18 cellular contexts compared by ENCODE assay signal in the genomic region with DNA sequence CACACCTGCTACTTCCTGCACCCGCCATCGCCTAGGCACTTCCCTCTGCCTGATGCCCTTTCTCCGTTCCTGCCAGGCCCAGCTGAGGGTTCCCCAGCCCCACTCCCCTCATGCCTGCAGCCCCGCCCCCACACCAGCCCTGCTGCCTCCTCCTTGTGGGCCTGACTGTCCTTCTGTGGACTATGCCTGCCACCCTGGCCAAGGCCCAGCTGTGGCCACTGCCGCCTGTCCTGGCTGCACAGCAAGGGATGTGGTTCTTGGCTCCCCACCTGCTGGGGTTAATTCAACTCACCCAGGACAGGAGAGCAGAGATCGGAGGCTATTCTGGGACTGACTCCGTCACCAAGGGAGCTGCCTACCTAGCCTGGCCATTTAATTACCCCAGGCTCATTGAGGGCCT.
"Had no signal": no experiment of that assay in that cellular context is flagged by ENCODE, and none has a peak within 500 bp of the region (broad histone marks: within the 10 kb centered on the region; RNA-seq: fewer than 3 reads in every experiment).

No MANE protein-coding gene starts in this region.

- H3K4me1 ChIP-seq: parathyroid adenoma had no signal

- H3K27me3 ChIP-seq: esophagus squamous epithelium had no signal

- H3K4me3 ChIP-seq: esophagus squamous epithelium, smooth muscle cell had no signal

- H3K27ac ChIP-seq: esophagus squamous epithelium, parathyroid adenoma had no signal

- H3K27me3 Mint-ChIP-seq: activated CD8-positive, alpha-beta memory T cell treated with anti-CD3 and anti-CD28 coated beads, Interleukin-2, amount 10 ng/mL, durations not matched to agents 7 days and 5 days; activated naive CD8-positive, alpha-beta T cell treated with anti-CD3 and anti-CD28 coated beads, Interleukin-2, amount 10 ng/mL, durations not matched to agents 7 days and 5 days; stimulated activated memory B cell treated with anti-CD40 and anti-IgM and Interleukin-4, amounts not matched to agents 10 μg/mL and 1 μg/mL and 100 μg/mL, for 72 hours had no signal

- DNase-seq: activated CD4-positive, CD25-positive, alpha-beta regulatory T cell; activated CD8-positive, alpha-beta memory T cell treated with anti-CD3 and anti-CD28 coated beads, Interleukin-2, amount 10 ng/mL, durations not matched to agents 7 days and 5 days; activated gamma-delta T cell; activated naive CD8-positive, alpha-beta T cell treated with anti-CD3 and anti-CD28 coated beads, Interleukin-2, amount 10 ng/mL, durations not matched to agents 7 days and 5 days; activated T-cell treated with anti-CD3 and anti-CD28 coated beads, Interleukin-2, amount 50 U/mL, for 48 hours; anterior cingulate cortex; esophagus squamous epithelium; foreskin fibroblast; head of caudate nucleus; islet precursor cell; retina; stimulated activated CD4-positive, alpha-beta T cell treated with anti-CD3 and anti-CD28 coated beads, Interleukin-1b, Interleukin-23, amount 100 ng/mL, for 48 hours; trophoblast cell had no signal

- H3K9me3 Mint-ChIP-seq: activated naive CD8-positive, alpha-beta T cell treated with anti-CD3 and anti-CD28 coated beads, Interleukin-2, amount 10 ng/mL, durations not matched to agents 7 days and 5 days; neural crest cell; stimulated activated memory B cell treated with anti-CD40 and anti-IgM and Interleukin-4, amounts not matched to agents 10 μg/mL and 1 μg/mL and 100 μg/mL, for 72 hours; T-helper 1 cell treated with Interleukin-12 subunit alpha and Interleukin-12 subunit beta and Interleukin-4 antibody, amounts not matched to agents 30 μg/mL and 1 μg/mL, for 36 hours had no signal

- H3K27ac Mint-ChIP-seq: activated CD8-positive, alpha-beta memory T cell treated with anti-CD3 and anti-CD28 coated beads, Interleukin-2, amount 10 ng/mL, durations not matched to agents 7 days and 5 days; activated naive CD8-positive, alpha-beta T cell treated with anti-CD3 and anti-CD28 coated beads, Interleukin-2, amount 10 ng/mL, durations not matched to agents 7 days and 5 days; stimulated activated memory B cell treated with anti-CD40 and anti-IgM and Interleukin-4, amounts not matched to agents 10 μg/mL and 1 μg/mL and 100 μg/mL, for 72 hours; T-helper 1 cell treated with Interleukin-12 subunit alpha and Interleukin-12 subunit beta and Interleukin-4 antibody, amounts not matched to agents 30 μg/mL and 1 μg/mL, for 36 hours had no signal

- H3K4me3 Mint-ChIP-seq: activated CD8-positive, alpha-beta memory T cell treated with anti-CD3 and anti-CD28 coated beads, Interleukin-2, amount 10 ng/mL, durations not matched to agents 7 days and 5 days; activated naive CD8-positive, alpha-beta T cell treated with anti-CD3 and anti-CD28 coated beads, Interleukin-2, amount 10 ng/mL, durations not matched to agents 7 days and 5 days; neural crest cell; stimulated activated memory B cell treated with anti-CD40 and anti-IgM and Interleukin-4, amounts not matched to agents 10 μg/mL and 1 μg/mL and 100 μg/mL, for 72 hours; T-helper 1 cell treated with Interleukin-12 subunit alpha and Interleukin-12 subunit beta and Interleukin-4 antibody, amounts not matched to agents 30 μg/mL and 1 μg/mL, for 36 hours had no signal

- H3K9me3 ChIP-seq: esophagus squamous epithelium had no signal

- H3K36me3 Mint-ChIP-seq: activated CD8-positive, alpha-beta memory T cell treated with anti-CD3 and anti-CD28 coated beads, Interleukin-2, amount 10 ng/mL, durations not matched to agents 7 days and 5 days; activated naive CD8-positive, alpha-beta T cell treated with anti-CD3 and anti-CD28 coated beads, Interleukin-2, amount 10 ng/mL, durations not matched to agents 7 days and 5 days; stimulated activated memory B cell treated with anti-CD40 and anti-IgM and Interleukin-4, amounts not matched to agents 10 μg/mL and 1 μg/mL and 100 μg/mL, for 72 hours had no signal

- ATAC-seq: activated CD8-positive, alpha-beta memory T cell treated with anti-CD3 and anti-CD28 coated beads, Interleukin-2, amount 10 ng/mL, durations not matched to agents 7 days and 5 days; stimulated activated memory B cell treated with anti-CD40 and anti-IgM and Interleukin-4, amounts not matched to agents 10 μg/mL and 1 μg/mL and 100 μg/mL, for 72 hours had no signal

- H3K4me1 Mint-ChIP-seq: activated CD8-positive, alpha-beta memory T cell treated with anti-CD3 and anti-CD28 coated beads, Interleukin-2, amount 10 ng/mL, durations not matched to agents 7 days and 5 days had no signal
